12 cellular contexts compared by ENCODE assay signal in the genomic region with DNA sequence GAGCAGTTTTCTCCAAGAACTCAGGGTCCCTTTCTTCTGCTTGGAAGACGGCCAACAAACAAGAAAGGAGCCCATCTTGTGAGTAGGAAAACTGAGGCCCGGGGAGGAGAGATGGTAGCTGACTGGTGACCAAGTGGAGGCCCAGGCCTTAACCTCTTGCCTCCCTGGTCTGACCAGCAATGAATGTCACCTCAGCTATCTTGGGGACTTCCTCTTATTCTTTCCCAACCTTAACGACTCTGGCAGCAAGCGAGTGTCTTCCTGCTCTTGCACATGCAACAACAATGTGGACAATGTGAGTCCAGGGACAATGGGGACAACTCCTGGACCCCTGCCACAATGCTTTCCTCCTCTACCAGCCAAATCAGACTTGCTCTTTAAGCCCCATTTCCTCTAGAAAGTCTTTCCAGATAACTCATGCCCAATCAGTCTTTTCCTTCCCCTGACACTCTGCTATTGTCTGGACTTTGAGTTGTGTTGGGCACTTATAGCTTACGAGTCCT. TPM values are rescaled to one million over a fixed set of nuclear protein-coding genes. Genes with fewer than 3 reads are reported as not detected.
DNase-seq lines count a peak whose midpoint lies in the region; ATAC-seq and TF ChIP-seq lines count a peak whose summit lies in the region.
"Had no signal": no experiment of that assay in that cellular context is flagged by ENCODE, and none has a peak within 500 bp of the region (broad histone marks: within the 10 kb centered on the region; RNA-seq: fewer than 3 reads in every experiment).

No MANE protein-coding gene starts in this region.

- H3K9ac ChIP-seq in BLaER1 treated with 17β-estradiol and CSF1 and Interleukin-3, amounts not matched to agents 10 nM and 100 nM = peak overlapping the region in 2 of 11 experiments; percentile 27 to 41; a peak in 2 of 22 replicates
- H3K9ac ChIP-seq in trophoblast cell (ENCODE audit: low read length) (no peak overlapping the region), smooth muscle cell (ENCODE audit: low read depth) (no peak overlapping the region)

- H3K18ac ChIP-seq in trophoblast cell (ENCODE audit: low read length) = peak overlapping the region; percentile 15

- H4K8ac ChIP-seq in trophoblast cell (ENCODE audit: low read depth, low read length) = no peak overlapping the region

- H2AK5ac ChIP-seq in trophoblast cell (ENCODE audit: low read length) = peak overlapping the region; percentile 17

- H2BK12ac ChIP-seq in trophoblast cell (ENCODE audit: low read length) = peak overlapping the region; percentile 41

- peaks cover 16% of the 10 kb centered on the region for H3K79me2 ChIP-seq in trophoblast cell (ENCODE audit: control insufficient read depth, insufficient read depth, low read length, poor library complexity)
- peaks cover 66% of the 10 kb centered on the region for H3K79me2 ChIP-seq in smooth muscle cell (ENCODE audit: low read depth)

- H3K4ac ChIP-seq in trophoblast cell (ENCODE audit: low read depth, low read length) = peak overlapping the region; percentile 50

- TF ChIP-seq POLR2A in heart left ventricle (IDR thresholded peaks at IDR 0.05) = no peak

- H3K4me3 ChIP-seq in BLaER1 treated with 17β-estradiol and CSF1 and Interleukin-3, amounts not matched to agents 10 nM and 100 nM = no peak overlapping the region
- H3K4me3 ChIP-seq in heart left ventricle (peak overlapping the region in 1 of 12 donors; percentile 4), trophoblast cell (ENCODE audit: low read depth, low read length) (no peak overlapping the region), smooth muscle cell (no peak overlapping the region)

- WGBS in heart left ventricle, 4 donors = 37 to 49% (median 44%) methylated on average over 5 of the region's 5 CpGs
- no CpG with 5 or more reads among the region's 5 CpGs for WGBS in trophoblast cell (ENCODE audit: extremely low coverage, insufficient coverage, insufficient read length)
- WGBS in smooth muscle cell (ENCODE audit: low lambda C conversion rate) = 74% methylated on average over 5 of the region's 5 CpGs

- peaks cover 0 to 9% (median 0%) of the 10 kb centered on the region in 11 experiments; a peak in 3 of 22 replicates for H3K36me3 ChIP-seq in BLaER1 treated with 17β-estradiol and CSF1 and Interleukin-3, amounts not matched to agents 10 nM and 100 nM
- H3K36me3 ChIP-seq in heart left ventricle = peaks cover 0 to 17% (median 0%) of the 10 kb centered on the region in 9 donors
- H3K36me3 ChIP-seq in trophoblast cell (ENCODE audit: control insufficient read depth in 1 of 2, insufficient read depth in 2 of 2, low read length in 2 of 2) = peaks cover 9 to 13% of the 10 kb centered on the region in 2 experiments
- no peaks in the 10 kb centered on the region for H3K36me3 ChIP-seq in smooth muscle cell (ENCODE audit: low read depth)

- H3K14ac ChIP-seq in trophoblast cell (ENCODE audit: low read length) = no peak overlapping the region

- peaks cover 0 to 31% (median 0%) of the 10 kb centered on the region in 11 experiments; a peak in 7 of 22 replicates for H4K20me1 ChIP-seq in BLaER1 treated with 17β-estradiol and CSF1 and Interleukin-3, amounts not matched to agents 10 nM and 100 nM
- peaks cover 89% of the 10 kb centered on the region for H4K20me1 ChIP-seq in smooth muscle cell (ENCODE audit: low read depth)

- H4K91ac ChIP-seq in trophoblast cell (ENCODE audit: low read depth, low read length) = peak overlapping the region; percentile 20

- H3K79me1 ChIP-seq in trophoblast cell (ENCODE audit: low read length) = peaks cover 35% of the 10 kb centered on the region

- no peak overlapping the region for H2AFZ ChIP-seq in trophoblast cell (ENCODE audit: insufficient read depth, low read length, poor library complexity)
- H2AFZ ChIP-seq in smooth muscle cell (ENCODE audit: low read depth) = no peak overlapping the region

- intact Hi-C loops in heart left ventricle (cut with DNase I) = loop anchor here in 1 of 10 donors (2.0 kb wide), 1 partner anchor 14 kb away; no protein-coding TSS in a partner anchor

- peaks cover 17% of the 10 kb centered on the region for H3F3A ChIP-seq in smooth muscle cell (ENCODE audit: low read depth)

- peak; percentile 75 for DNase-seq in SKM-1 (lab: John Stamatoyannopoulos, UW; ENCODE audit: unreplicated experiment)
- DNase-seq in heart left ventricle = peak in 4 of 5 donors; percentile 73 to 86 (median 78)
- DNase-seq in trophoblast cell = no peak
- DNase-seq in smooth muscle cell (lab: John Stamatoyannopoulos, UW; ENCODE audit: unreplicated experiment) = no peak
- DNase-seq in stimulated activated CD4-positive, alpha-beta T cell treated with anti-CD3 and anti-CD28 coated beads, Interleukin-4, amount 100 ng/mL, for 24 hours = no peak
- DNase-seq: activated CD4-positive, CD25-positive, alpha-beta regulatory T cell treated with anti-CD3 and anti-CD28 coated beads, Interleukin-2, amount 50 U/mL, for 72 hours; activated naive CD4-positive, alpha-beta T cell; immature natural killer cell had no signal

- peak overlapping the region; percentile 17 for H2BK120ac ChIP-seq in trophoblast cell (ENCODE audit: insufficient read depth, low read length, poor library complexity)

- peaks cover 46 to 94% (median 83%) of the 10 kb centered on the region in 10 experiments for H3K4me1 ChIP-seq in BLaER1 treated with 17β-estradiol and CSF1 and Interleukin-3, amounts not matched to agents 10 nM and 100 nM
- peaks cover 28 to 100% (median 94%) of the 10 kb centered on the region in 12 donors for H3K4me1 ChIP-seq in heart left ventricle
- H3K4me1 ChIP-seq in trophoblast cell (ENCODE audit: control insufficient read depth in 1 of 2, insufficient read depth in 2 of 2, low read length in 2 of 2) = peaks cover 65 to 70% of the 10 kb centered on the region in 2 experiments
- peaks cover 23% of the 10 kb centered on the region for H3K4me1 ChIP-seq in smooth muscle cell (ENCODE audit: low read depth)

- no peaks in the 10 kb centered on the region for H3K27me3 ChIP-seq in BLaER1 treated with 17β-estradiol and CSF1 and Interleukin-3, amounts not matched to agents 10 nM and 100 nM
- H3K27me3 ChIP-seq in heart left ventricle (no peaks in the 10 kb centered on the region), trophoblast cell (ENCODE audit: insufficient read depth, low read length) (no peaks in the 10 kb centered on the region), smooth muscle cell (ENCODE audit: low read depth) (no peaks in the 10 kb centered on the region)

- no peak overlapping the region for H3K23ac ChIP-seq in trophoblast cell (ENCODE audit: low read length)

- H3K4me2 ChIP-seq in BLaER1 treated with 17β-estradiol and CSF1 and Interleukin-3, amounts not matched to agents 10 nM and 100 nM = peak overlapping the region; percentile 53 to 83 (median 75)
- no peak overlapping the region for H3K4me2 ChIP-seq in trophoblast cell (ENCODE audit: low read length)
- H3K4me2 ChIP-seq in smooth muscle cell = no peak overlapping the region

- ATAC-seq in heart left ventricle (peak in 3 of 4 donors; percentile 4 to 32 (median 15)), HG02763 (IDR thresholded peaks at IDR 0.05; ENCODE audit: unreplicated experiment) (no peak), HG03095 (IDR thresholded peaks at IDR 0.05; ENCODE audit: unreplicated experiment) (no peak)

- peak overlapping the region in 8 of 11 experiments; percentile 26 to 71 (median 58); a peak in 14 of 22 replicates for H3K27ac ChIP-seq in BLaER1 treated with 17β-estradiol and CSF1 and Interleukin-3, amounts not matched to agents 10 nM and 100 nM
- H3K27ac ChIP-seq in heart left ventricle = peak overlapping the region; percentile 72 to 98 (median 92)
- H3K27ac ChIP-seq in trophoblast cell (ENCODE audit: low read depth, low read length) = peak overlapping the region; percentile 10
- no peak overlapping the region for H3K27ac ChIP-seq in smooth muscle cell (ENCODE audit: low read depth)

- peak overlapping the region; percentile 11 for H2BK5ac ChIP-seq in trophoblast cell (ENCODE audit: low read depth, low read length, poor library complexity)

- H4K12ac ChIP-seq in trophoblast cell (ENCODE audit: low read depth, low read length) = no peak overlapping the region

- TF ChIP-seq CTCF in heart left ventricle (IDR thresholded peaks at IDR 0.05) (no peak), smooth muscle cell (IDR thresholded peaks at IDR 0.05; ENCODE audit: borderline replicate concordance, insufficient read depth, poor library complexity, severe bottlenecking) (no peak)

- H3K9me3 ChIP-seq in BLaER1 treated with 17β-estradiol and CSF1 and Interleukin-3, amounts not matched to agents 10 nM and 100 nM (replicated peaks in 1 of 11) = no peaks in the 10 kb centered on the region
- no peaks in the 10 kb centered on the region for H3K9me3 ChIP-seq in heart left ventricle
- H3K9me3 ChIP-seq in trophoblast cell (ENCODE audit: insufficient read depth, low read depth, low read length) = no peaks in the 10 kb centered on the region
- H3K9me3 ChIP-seq in smooth muscle cell (replicated peaks; ENCODE audit: low read depth) = no peaks in the 10 kb centered on the region

RNA-seq across cellular contexts. Expression of a gene that starts 12.6 kb away (rescaled TPM):
- 100 to 1,000 TPM; 202 to 608 (median 304) TPM for total RNA-seq in heart left ventricle
- 100 to 1,000 TPM; 164 to 315 TPM for polyA plus RNA-seq in heart left ventricle
- 97.2 and 106 TPM in 2 replicates for polyA plus RNA-seq in trophoblast cell (2013)
- total RNA-seq in smooth muscle cell = 26.4 and 40.7 TPM in 2 replicates
- polyA plus RNA-seq in smooth muscle cell = 46.7 and 55.4 TPM in 2 replicates
- polyA plus RNA-seq: CD14-positive monocyte had no signal

RNA-seq across cellular contexts. Expression of a gene that starts 52.3 kb away (rescaled TPM):
- total RNA-seq in heart left ventricle = 1 to 10 TPM in 5 of 9 donors, not detected in 4; 1.2 to 2.6 (median 1.8) TPM
- polyA plus RNA-seq in heart left ventricle = under 1 TPM in 1 of 2 donors, not detected in 1; 0.24 TPM
- not detected in 2 replicates for polyA plus RNA-seq in trophoblast cell (2013)
- not detected in 2 replicates for total RNA-seq in smooth muscle cell
- polyA plus RNA-seq in smooth muscle cell = not detected in 2 replicates
- polyA plus RNA-seq: CD14-positive monocyte, immature natural killer cell had no signal

Comparison
In these comparisons a context has a peak if more than half of its experiments do, and no peak if none do; other contexts are left out.
1. H3K4me2 ChIP-seq: peak in BLaER1 treated with 17β-estradiol and CSF1 and Interleukin-3, amounts not matched to agents 10 nM and 100 nM (11 of 11); none in trophoblast cell (single experiment) and smooth muscle cell (single experiment).
2. DNase-seq: peak in SKM-1 (single experiment) and heart left ventricle (4 of 5); none in trophoblast cell (0 of 2), smooth muscle cell (single experiment) and stimulated activated CD4-positive, alpha-beta T cell treated with anti-CD3 and anti-CD28 coated beads, Interleukin-4, amount 100 ng/mL, for 24 hours (single experiment).
3. ATAC-seq: peak in heart left ventricle (3 of 4); none in HG02763 (single experiment) and HG03095 (single experiment).